12 cellular contexts compared by ENCODE assay signal in the genomic region with DNA sequence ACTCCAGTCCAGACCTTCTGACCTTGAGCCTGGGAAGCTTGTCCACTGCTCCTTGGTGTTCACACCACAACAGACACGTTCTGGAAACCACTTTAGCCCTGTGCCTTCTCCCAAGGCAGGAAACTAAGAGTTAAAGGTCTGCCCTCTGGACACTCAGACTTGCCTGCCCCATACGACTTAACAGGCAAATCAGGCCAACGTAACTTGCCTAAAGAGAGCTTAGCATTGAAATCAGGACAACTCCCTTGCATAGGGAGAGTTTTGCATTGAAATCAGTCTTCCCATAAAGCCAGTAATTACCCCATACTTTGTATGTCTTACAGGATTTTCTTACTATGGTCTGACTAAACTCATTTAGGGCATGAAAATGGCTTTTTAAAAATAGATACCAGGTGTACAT. TPM values are rescaled to one million over a fixed set of nuclear protein-coding genes. Genes with fewer than 3 reads are reported as not detected.
DNase-seq lines count a peak whose midpoint lies in the region; ATAC-seq and TF ChIP-seq lines count a peak whose summit lies in the region.
"Had no signal": no experiment of that assay in that cellular context is flagged by ENCODE, and none has a peak within 500 bp of the region (broad histone marks: within the 10 kb centered on the region; RNA-seq: fewer than 3 reads in every experiment).

No MANE protein-coding gene starts in this region.

- H3K27me3 Mint-ChIP-seq in mesothelial cell of epicardium (ENCODE audit: low read depth) = no peaks in the 10 kb centered on the region
- H3K27me3 Mint-ChIP-seq: stimulated activated naive CD8-positive, alpha-beta T cell treated with anti-CD3 and anti-CD28 coated beads, Interleukin-15, amount 100 ng/mL, for 72 hours had no signal

- H3K36me3 Mint-ChIP-seq in mesothelial cell of epicardium = peaks cover 8% of the 10 kb centered on the region

- H3K4me3 ChIP-seq in right atrium auricular region (no peak overlapping the region), body of pancreas (no peak overlapping the region), vagina (no peak overlapping the region)

- no peaks in the 10 kb centered on the region for H3K9me3 Mint-ChIP-seq in mesothelial cell of epicardium
- H3K9me3 Mint-ChIP-seq: stimulated activated naive CD8-positive, alpha-beta T cell treated with anti-CD3 and anti-CD28 coated beads, Interleukin-15, amount 100 ng/mL, for 72 hours had no signal

- 12 to 26% methylated on average over 3 of the region's 3 CpGs for WGBS in body of pancreas, 2 donors

- TF ChIP-seq POLR2A in body of pancreas (IDR thresholded peaks at IDR 0.05) (no peak), vagina (IDR thresholded peaks at IDR 0.05) (no peak)

- H3K27ac ChIP-seq in right atrium auricular region (peak overlapping the region; percentile 82 to 89), body of pancreas (peak overlapping the region; percentile 10 to 47 (median 20)), vagina (peak overlapping the region; percentile 31)

- H3K4me1 ChIP-seq in right atrium auricular region (peaks cover 0 to 99% of the 10 kb centered on the region in 2 donors), body of pancreas (peaks cover 79% of the 10 kb centered on the region), vagina (peaks cover 97% of the 10 kb centered on the region)

- H3K4me1 Mint-ChIP-seq in mesothelial cell of epicardium = peaks cover 44% of the 10 kb centered on the region

- peak overlapping the region; percentile 66 for H3K27ac Mint-ChIP-seq in mesothelial cell of epicardium

- no peak for DNase-seq in right atrium auricular region (ENCODE audit: low spot score)
- DNase-seq in Right ventricle myocardium inferior (ENCODE audit: missing footprints) = no peak
- DNase-seq in body of pancreas = no peak
- no peak for DNase-seq in mesothelial cell of epicardium (ENCODE audit: low spot score in 2 of 2, unreplicated experiment in 2 of 2)
- no peak for DNase-seq in vagina (ENCODE audit: extremely low spot score in 2 of 2)
- DNase-seq in NCI-H146 treated with DMSO at 0.1 percent for 48 hours (lab: John Stamatoyannopoulos, UW; ENCODE audit: unreplicated experiment) = no peak
- no peak for DNase-seq in occipital lobe (lab: John Stamatoyannopoulos, UW)
- DNase-seq in GM19238 (ENCODE audit: insufficient read length, low spot score) = no peak
- DNase-seq: activated CD4-positive, alpha-beta T cell treated with anti-CD3 and anti-CD28 coated beads, Interleukin-2, amount 50 U/mL, for 48 hours; NCI-H1436 treated with DMSO at 0.1 percent for 48 hours; SHP77 treated with DMSO at 0.1 percent for 48 hours; stimulated activated naive CD8-positive, alpha-beta T cell treated with anti-CD3 and anti-CD28 coated beads, Interleukin-15, amount 100 ng/mL, for 72 hours had no signal

- ATAC-seq in Right ventricle myocardium inferior (no peak), body of pancreas (no peak)
- ATAC-seq: stimulated activated naive CD8-positive, alpha-beta T cell treated with anti-CD3 and anti-CD28 coated beads, Interleukin-15, amount 100 ng/mL, for 72 hours had no signal

- TF ChIP-seq CTCF in right atrium auricular region (IDR thresholded peaks at IDR 0.05) (no peak), body of pancreas (IDR thresholded peaks at IDR 0.05) (no peak), mesothelial cell of epicardium (IDR thresholded peaks at IDR 0.05; ENCODE audit: unreplicated experiment) (no peak), vagina (IDR thresholded peaks at IDR 0.05) (no peak)

- no peak overlapping the region for H3K4me3 Mint-ChIP-seq in mesothelial cell of epicardium
- H3K4me3 Mint-ChIP-seq: stimulated activated naive CD8-positive, alpha-beta T cell treated with anti-CD3 and anti-CD28 coated beads, Interleukin-15, amount 100 ng/mL, for 72 hours had no signal

- H3K27me3 ChIP-seq in right atrium auricular region = no peaks in the 10 kb centered on the region
- H3K27me3 ChIP-seq in body of pancreas = no peaks in the 10 kb centered on the region
- no peaks in the 10 kb centered on the region for H3K27me3 ChIP-seq in vagina

- no peaks in the 10 kb centered on the region for H3K36me3 ChIP-seq in right atrium auricular region
- H3K36me3 ChIP-seq in body of pancreas (replicated peaks in 1 of 2; ENCODE audit: insufficient read depth in 1 of 2, low read depth in 2 of 2) = no peaks in the 10 kb centered on the region
- no peaks in the 10 kb centered on the region for H3K36me3 ChIP-seq in vagina

- intact Hi-C loops in Right ventricle myocardium inferior (cut with DNase I) (loop anchor here (5.0 kb wide), 1 partner anchor 34 kb away; a partner anchor contains a TSS), body of pancreas (cut with DNase I) (no loop called here), vagina (cut with DNase I) (no loop called here)

- no peaks in the 10 kb centered on the region for H3K9me3 ChIP-seq in right atrium auricular region
- H3K9me3 ChIP-seq in body of pancreas = no peaks in the 10 kb centered on the region
- H3K9me3 ChIP-seq in vagina = no peaks in the 10 kb centered on the region

RNA-seq across cellular contexts. Expression of a gene that starts 18.5 kb away (rescaled TPM):
- total RNA-seq in right atrium auricular region = 10 to 100 TPM; 68.2 to 84.1 TPM
- total RNA-seq in Right ventricle myocardium inferior = 53.4 TPM
- total RNA-seq in body of pancreas = 10 to 100 TPM; 45.1 to 55.4 TPM
- 93.1 to 93.9 TPM (median 93.3 TPM) in 3 replicates for total RNA-seq in mesothelial cell of epicardium
- total RNA-seq in vagina = 147 TPM
- 13.4 TPM for total RNA-seq in occipital lobe

RNA-seq across cellular contexts. Expression of a gene that starts 33.4 kb away (rescaled TPM):
- total RNA-seq in right atrium auricular region (10 to 100 TPM; 24.1 to 28.1 TPM), Right ventricle myocardium inferior (66.6 TPM), body of pancreas (10 to 100 TPM; 44.1 to 58.0 TPM), mesothelial cell of epicardium (264 to 274 TPM (median 269 TPM) in 3 replicates), vagina (77.8 TPM), occipital lobe (81.6 TPM)

Comparison
In these comparisons a context has a peak if more than half of its experiments do, and no peak if none do; other contexts are left out.
1. H3K27ac ChIP-seq: peak in every context shown above with its lines; median percentile 86 in right atrium auricular region; 31 in vagina; 20 in body of pancreas.